ENCODE assay signal across 8 cellular contexts in the genomic region with DNA sequence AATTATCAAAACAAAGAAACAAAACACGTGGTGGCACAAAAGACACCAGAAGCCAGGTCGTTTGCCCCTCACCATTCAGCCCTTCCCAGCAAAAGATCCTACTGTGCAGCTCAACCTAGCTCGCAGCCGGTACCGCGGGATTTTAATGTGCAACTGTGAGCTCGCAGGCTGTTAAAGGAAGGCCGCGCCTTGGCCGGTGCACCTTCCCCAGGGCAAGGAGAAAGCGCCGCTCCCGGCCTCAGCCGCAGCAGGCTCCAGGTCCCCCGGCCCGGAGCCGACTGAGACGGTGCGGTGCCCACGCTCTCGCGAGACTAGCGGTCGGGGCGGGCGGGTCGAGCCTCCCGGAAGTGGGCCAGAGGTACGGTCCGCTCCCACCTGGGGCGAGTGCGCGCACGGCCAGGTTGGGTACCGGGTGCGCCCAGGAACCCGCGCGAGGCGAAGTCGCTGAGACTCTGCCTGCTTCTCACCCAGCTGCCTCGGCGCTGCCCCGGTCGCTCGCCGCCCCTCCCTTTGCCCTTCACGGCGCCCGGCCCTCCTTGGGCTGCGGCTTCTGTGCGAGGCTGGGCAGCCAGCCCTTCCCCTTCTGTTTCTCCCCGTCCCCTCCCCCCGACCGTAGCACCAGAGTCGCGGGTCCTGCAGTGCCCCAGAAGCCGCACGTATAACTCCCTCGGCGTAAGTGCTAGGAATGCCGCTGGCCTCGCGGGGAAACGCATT. TPM values are rescaled to one million over a fixed set of nuclear protein-coding genes. Genes with fewer than 3 reads are reported as not detected.
DNase-seq lines count a peak whose midpoint lies in the region; ATAC-seq and TF ChIP-seq lines count a peak whose summit lies in the region.

A gene (plus strand): TSS at position 618 of the 714 bp plus-strand sequence. CDS start 682 bp downstream, outside the sequence.

- TF ChIP-seq CTCF in Panc1 (IDR thresholded peaks at IDR 0.05) (no peak), fibroblast of lung (conservative IDR thresholded peaks at IDR 0.05 in 1 of 2, IDR thresholded peaks at IDR 0.05 in 1 of 2; ENCODE audit: low read depth in 1 of 2, low read length in 2 of 2) (no peak)

- peaks cover 23 to 40% (median 30%) of the 10 kb centered on the region in 4 donors for H3K4me1 Mint-ChIP-seq in naive thymus-derived CD8-positive, alpha-beta T cell

- H3K79me2 ChIP-seq in fibroblast of lung (ENCODE audit: control insufficient read depth, insufficient read depth, low read length): no peaks in the 10 kb centered on the region

- POLR2A ChIA-PET in Panc1 (lab: Charles Lee): interaction anchor here (0.7 kb wide), 1 partner anchor 9 kb away, joined by 6 read pairs; no protein-coding TSS in a partner anchor
- POLR2A ChIA-PET in naive thymus-derived CD8-positive, alpha-beta T cell (lab: Charles Lee): interaction anchor here (1.0 to 2.0 kb wide), 4 partner anchors 12 to 189 kb away, joined by 3 to 10 read pairs (median 7); a partner anchor contains a TSS

- CTCF ChIA-PET in Panc1 (lab: Charles Lee): no interaction called here

- ATAC-seq in GM21526 (IDR thresholded peaks at IDR 0.05; ENCODE audit: low FRiP score, unreplicated experiment) (peak; percentile 98), Panc1 (peak; percentile 100)
- peak; percentile 96 for ATAC-seq in naive thymus-derived CD8-positive, alpha-beta T cell

- peaks cover 3 to 26% (median 19%) of the 10 kb centered on the region in 3 donors for H3K36me3 Mint-ChIP-seq in naive thymus-derived CD8-positive, alpha-beta T cell

- H3K27me3 ChIP-seq in Panc1 (ENCODE audit: control insufficient read depth, insufficient read depth, low read length) (no peaks in the 10 kb centered on the region), fibroblast of lung (ENCODE audit: control insufficient read depth, insufficient read depth, low read length) (no peaks in the 10 kb centered on the region)

- H3K9me3 ChIP-seq in Panc1 (ENCODE audit: control insufficient read depth, insufficient read depth, low read depth, low read length) (no peaks in the 10 kb centered on the region), fibroblast of lung (ENCODE audit: control insufficient read depth, insufficient read depth, low read depth, low read length) (no peaks in the 10 kb centered on the region)

- H3K27ac Mint-ChIP-seq in naive thymus-derived CD8-positive, alpha-beta T cell: peak within 1 kb of the TSS; percentile 91 to 99 (median 97)

- BruUV-seq in Panc1 (replicated peaks; lab: Mats Ljungman, UMichigan): no TSS peak

- intact Hi-C loops in Panc1 (cut with micrococcal nuclease; ENCODE audit: unreplicated experiment): loop anchor here (10.0 kb wide), 1 partner anchor 55 kb away; no protein-coding TSS in a partner anchor

- H3K4me3 Mint-ChIP-seq in naive thymus-derived CD8-positive, alpha-beta T cell: peak within 1 kb of the TSS; percentile 90 to 100 (median 95)

- in situ Hi-C loops in Panc1 (cut with HindIII; ENCODE audit: low pct_unique_long_range_greater_than_20kb, low sequenced_read_pairs): no loop called here

- peak within 1 kb of the TSS; percentile 97 for H2AFZ ChIP-seq in fibroblast of lung (ENCODE audit: low read length)

- H3K4me3 ChIP-seq in Panc1 (ENCODE audit: low read depth in 2 of 2, low read length in 2 of 2) (peak within 1 kb of the TSS; percentile 77 to 79), fibroblast of lung (replicated peaks in 1 of 4; ENCODE audit: control extremely low read depth in 1 of 4, insufficient read depth in 1 of 4, low read depth in 3 of 4, low read length in 4 of 4) (peak within 1 kb of the TSS; percentile 84 to 90 (median 88))

- H3K4me2 ChIP-seq in fibroblast of lung (ENCODE audit: extremely low read depth, insufficient read depth, low read length): peak within 1 kb of the TSS; percentile 97

- H3K9ac ChIP-seq in fibroblast of lung (ENCODE audit: insufficient read depth, low read length): peak within 1 kb of the TSS; percentile 82

- peak within 1 kb of the TSS; percentile 83 for H3K27ac ChIP-seq in Panc1 (ENCODE audit: low read length)
- peak within 1 kb of the TSS; percentile 73 for H3K27ac ChIP-seq in fibroblast of lung (ENCODE audit: insufficient read depth, low read length)

- H3K4me1 ChIP-seq in Panc1 (ENCODE audit: control insufficient read depth, insufficient read depth, low read length) (peaks cover 3% of the 10 kb centered on the region; the same call in 1 of the 2 replicates), fibroblast of lung (ENCODE audit: control insufficient read depth, extremely low read depth, insufficient read depth, low read length) (peaks cover 2% of the 10 kb centered on the region)

- H3K27me3 Mint-ChIP-seq in naive thymus-derived CD8-positive, alpha-beta T cell: peaks cover 0 to 2% (median 0%) of the 10 kb centered on the region in 5 donors

- no peaks in the 10 kb centered on the region for H3K9me3 Mint-ChIP-seq in naive thymus-derived CD8-positive, alpha-beta T cell

- no peaks in the 10 kb centered on the region for H4K20me1 ChIP-seq in fibroblast of lung (ENCODE audit: control insufficient read depth, extremely low read depth, insufficient read depth, low read length)

- H3K36me3 ChIP-seq in Panc1 (ENCODE audit: control insufficient read depth, insufficient read depth, low read length): peaks cover 4% of the 10 kb centered on the region; the same call in 1 of the 2 replicates
- no peaks in the 10 kb centered on the region for H3K36me3 ChIP-seq in fibroblast of lung (ENCODE audit: control insufficient read depth, insufficient read depth, low read length)

- DNase-seq in DMS114 treated with DMSO at 0.1 percent for 48 hours (lab: John Stamatoyannopoulos, UW; ENCODE audit: unreplicated experiment) (peak; percentile 64), HuH-7.5 (ENCODE audit: low spot score) (peak; percentile 72), Panc1 (ENCODE audit: low read depth, low spot score) (no peak), activated T-helper 1 cell treated with Interleukin-2 at 50 U/mL for 16 hours (ENCODE audit: low read depth) (peak; percentile 80), fibroblast of lung (ENCODE audit: low read depth in 2 of 2) (peak; percentile 74 to 78)
- peak; percentile 80 to 93 (median 86) for DNase-seq in naive thymus-derived CD8-positive, alpha-beta T cell
- peak; percentile 77 to 86 (median 82) for DNase-seq in stimulated activated naive CD4-positive, alpha-beta T cell (lab: John Stamatoyannopoulos, UW)

RNA-seq across cellular contexts. Expression of the gene that starts here (rescaled TPM):
- 12.0 TPM for total RNA-seq in Panc1 (2021; ENCODE audit: unreplicated experiment)
- 4.3 TPM for polyA plus RNA-seq in Panc1 (2012; ENCODE audit: insufficient read length)
- 11.6 and 12.6 TPM in 2 replicates for total RNA-seq in fibroblast of lung
- polyA plus RNA-seq in fibroblast of lung: 5.9 and 8.3 TPM in 2 replicates
- 5.9 and 8.1 TPM in 2 replicates for polyA plus RNA-seq in fibroblast of lung (2012)
- 0.75 and 1.9 TPM in 2 replicates for polyA minus RNA-seq in fibroblast of lung (ENCODE audit: low replicate concordance)
- 10 to 100 TPM; 18.2 to 20.0 TPM for total RNA-seq in naive thymus-derived CD8-positive, alpha-beta T cell
- polyA plus RNA-seq in naive thymus-derived CD8-positive, alpha-beta T cell: 10 to 100 TPM in 2 of 3 donors, 1 to 10 TPM in 1; 9.8 to 11.8 (median 11.6) TPM
